ENCODE assay signal across 8 cellular contexts in genomic region chr1:166884040-166884642, GRCh38. TPM values are rescaled to one million over a fixed set of nuclear protein-coding genes. Genes with fewer than 3 reads are reported as not detected.
DNase-seq lines count a peak whose midpoint lies in the region; TF ChIP-seq lines count a peak whose summit lies in the region.

No MANE protein-coding gene starts in this region.

- no peaks in the 10 kb centered on the region for H3K4me1 ChIP-seq in OCI-LY7 (ENCODE audit: insufficient read depth, low read length, poor library complexity, severe bottlenecking)

- H3K4me1 Mint-ChIP-seq in brain, result peaks cover 28% of the 10 kb centered on the region

- peak overlapping the region in 1 of 5 experiments; percentile 65 for H3K27ac Mint-ChIP-seq in brain

- H3K9me3 Mint-ChIP-seq in brain, result peaks cover 0 to 6% (median 0%) of the 10 kb centered on the region in 5 experiments

- no peaks in the 10 kb centered on the region for H3K79me2 ChIP-seq in OCI-LY7 (ENCODE audit: insufficient read depth, low read depth, low read length)

- peaks cover 17% of the 10 kb centered on the region for H3K27me3 Mint-ChIP-seq in brain

- CTCF ChIA-PET in OCI-LY7 (lab: Charles Lee; ENCODE audit: unreplicated experiment), result no interaction called here

- H3K4me3 Mint-ChIP-seq in brain, result no peak overlapping the region

- H3K9me3 ChIP-seq in OCI-LY7 (ENCODE audit: low read length), result no peaks in the 10 kb centered on the region

- peak; percentile 27 for DNase-seq in NCI-H82 (lab: John Stamatoyannopoulos, UW)
- no peak for DNase-seq in NCI-H82 treated with DMSO at 0.1 percent for 48 hours (lab: John Stamatoyannopoulos, UW; ENCODE audit: unreplicated experiment)
- no peak for DNase-seq in OCI-LY7 (ENCODE audit: low spot score)
- DNase-seq in iPS-NIHi11 (ENCODE audit: low spot score), result peak; percentile 86
- DNase-seq in stimulated activated CD4-positive, alpha-beta T cell treated with anti-CD3 and anti-CD28 coated beads, Interleukin-12 subunit alpha, Interleukin-12 subunit beta, amount 100 ng/mL, for 4 hours, result peak; percentile 20
- no peak for DNase-seq in NCI-H2171 treated with DMSO at 0.1 percent for 48 hours (lab: John Stamatoyannopoulos, UW)
- DNase-seq in NAMALWA (ENCODE audit: low spot score), result no peak

- no peak overlapping the region for H3K4me3 ChIP-seq in OCI-LY7 (ENCODE audit: low read depth, low read length, poor library complexity, severe bottlenecking)

- H3K27ac ChIP-seq in OCI-LY7 (ENCODE audit: low read depth, low read length, poor library complexity, severe bottlenecking), result no peak overlapping the region

- intact Hi-C loops in OCI-LY7 (cut with micrococcal nuclease; ENCODE audit: unreplicated experiment), result no loop called here

- TF ChIP-seq CTCF in OCI-LY7 (conservative IDR thresholded peaks at IDR 0.05; ENCODE audit: low read length), result peak; percentile 65
- TF ChIP-seq CTCF in brain (conservative IDR thresholded peaks at IDR 0.05), result peak; percentile 73 to 84

- no peaks in the 10 kb centered on the region for H3K36me3 Mint-ChIP-seq in brain

- H3K4me2 ChIP-seq in OCI-LY7 (ENCODE audit: low read length), result no peak overlapping the region

- no peaks in the 10 kb centered on the region for H4K20me1 ChIP-seq in OCI-LY7 (ENCODE audit: insufficient read depth, low read length)

- no peaks in the 10 kb centered on the region for H3K9me2 ChIP-seq in OCI-LY7 (ENCODE audit: insufficient read depth, low read length)

- BruUV-seq in OCI-LY7 (replicated peaks; lab: Mats Ljungman, UMichigan), result no TSS peak

- H3K36me3 ChIP-seq in OCI-LY7 (ENCODE audit: insufficient read depth, low read length), result no peaks in the 10 kb centered on the region

- POLR2A ChIA-PET in OCI-LY7 (lab: Charles Lee), result interaction anchor here (0.6 kb wide), 1 partner anchor 157 kb away, joined by 4 read pairs; no protein-coding TSS in a partner anchor

- H2AFZ ChIP-seq in OCI-LY7 (ENCODE audit: low read length), result no peak overlapping the region

RNA-seq across cellular contexts. Expression of gene TADA1, which starts 8.1 kb away (rescaled TPM):
- total RNA-seq in OCI-LY7 (2014; rRNA removed; shearing (Covaris generic)), result 14.9 and 16.9 TPM in 2 replicates
- total RNA-seq in OCI-LY7 (2022), result 16.4 and 20.3 TPM in 2 replicates
- 16.7 TPM for polyA plus RNA-seq in brain (ENCODE audit: insufficient read depth, low read depth, low replicate concordance)

RNA-seq across cellular contexts. Expression of gene POGK, which starts 44.9 kb away (rescaled TPM):
- total RNA-seq in OCI-LY7 (2014; rRNA removed; shearing (Covaris generic)), result 27.2 and 33.4 TPM in 2 replicates
- 37.4 and 41.9 TPM in 2 replicates for total RNA-seq in OCI-LY7 (2022)
- polyA plus RNA-seq in brain (ENCODE audit: insufficient read depth, low read depth, low replicate concordance), result 39.1 TPM

Comparison
In these comparisons a context has a peak if more than half of its experiments do, and no peak if none do; other contexts are left out.
1. DNase-seq: peak in NCI-H82 (single experiment), iPS-NIHi11 (single experiment) and stimulated activated CD4-positive, alpha-beta T cell treated with anti-CD3 and anti-CD28 coated beads, Interleukin-12 subunit alpha, Interleukin-12 subunit beta, amount 100 ng/mL, for 4 hours (single experiment); none in NCI-H82 treated with DMSO at 0.1 percent for 48 hours (single experiment), OCI-LY7 (single experiment), NCI-H2171 treated with DMSO at 0.1 percent for 48 hours (single experiment) and NAMALWA (single experiment).